ENCODE assay signal across 8 cellular contexts in genomic region chr15:41882689-41883483, GRCh38. TPM values are rescaled to one million over a fixed set of nuclear protein-coding genes. Genes with fewer than 3 reads are reported as not detected.
A peak's percentile ranks its signal among the peaks of the same experiment; 100 is the strongest.
DNase-seq lines count a peak whose midpoint lies in the region; ATAC-seq lines count a peak whose summit lies in the region.
"Had no signal": no experiment of that assay in that cellular context is flagged by ENCODE, and none has a peak within 500 bp of the region (broad histone marks: within the 10 kb centered on the region; RNA-seq: fewer than 3 reads in every experiment).

No MANE protein-coding gene starts in this region.

- DNase-seq in KBM-7 (peak; percentile 38), SKM-1 treated with dmso at 0.1 percent for 144 hours (lab: John Stamatoyannopoulos, UW; ENCODE audit: unreplicated experiment) (peak; percentile 16), sciatic nerve (ENCODE audit: low spot score) (no peak), cerebellar cortex (ENCODE audit: low spot score) (no peak), NCI-H2029 (lab: John Stamatoyannopoulos, UW) (no peak), dedifferentiated amniotic fluid mesenchymal stem cell (ENCODE audit: extremely low spot score) (no peak)
- DNase-seq: T-helper 1 cell had no signal

- intact Hi-C loops in sciatic nerve (cut with DNase I), result loop anchor here (10.0 kb wide), 1 partner anchor 172 kb away; no protein-coding TSS in a partner anchor

- in situ Hi-C loops in KBM-7 (cut with MboI; ENCODE audit: low pct_unique_long_range_greater_than_20kb, low sequenced_read_pairs), result no loop called here

- ATAC-seq in sciatic nerve, result peak; percentile 6

- peak overlapping the region; percentile 24 for H3K4me3 ChIP-seq in iPS-11a (ENCODE audit: low read depth, low read length)

RNA-seq across cellular contexts. Expression of gene SPTBN5, which starts 11.0 kb away (rescaled TPM):
- 35.0 TPM for total RNA-seq in sciatic nerve

RNA-seq across cellular contexts. Expression of gene PLA2G4B, which starts 44.2 kb away (rescaled TPM):
- total RNA-seq in sciatic nerve, result 9.8 TPM

RNA-seq across cellular contexts. Expression of gene JMJD7, which starts 55.0 kb away (rescaled TPM):
- 18.5 TPM for total RNA-seq in sciatic nerve

Comparison
In these comparisons a context has a peak if more than half of its experiments do, and no peak if none do; other contexts are left out.
1. DNase-seq: peak in KBM-7 (single experiment) and SKM-1 treated with dmso at 0.1 percent for 144 hours (single experiment); none in sciatic nerve (single experiment), cerebellar cortex (single experiment), NCI-H2029 (single experiment) and dedifferentiated amniotic fluid mesenchymal stem cell (single experiment).